9 cellular contexts compared by ENCODE assay signal in genomic region chr2:216216951-216217903, GRCh38.
DNase-seq lines count a peak whose midpoint lies in the region; ATAC-seq, FAIRE-seq and TF ChIP-seq lines count a peak whose summit lies in the region.
"Had no signal": no experiment of that assay in that cellular context is flagged by ENCODE, and none has a peak within 500 bp of the region (broad histone marks: within the 10 kb centered on the region; RNA-seq: fewer than 3 reads in every experiment).

No MANE protein-coding gene starts in this region.

- peaks cover 14% of the 10 kb centered on the region for H3K4me1 Mint-ChIP-seq in CD8-positive, alpha-beta T cell (ENCODE audit: low read depth)

- no peak overlapping the region for H3K4me3 Mint-ChIP-seq in CD8-positive, alpha-beta T cell
- H3K4me3 Mint-ChIP-seq: effector memory CD8-positive, alpha-beta T cell had no signal

- no peak overlapping the region for H3K27ac ChIP-seq in CD8-positive, alpha-beta T cell (ENCODE audit: low read depth, low read length)
- H3K27ac ChIP-seq: SK-N-MC had no signal

- peak; percentile 23 for ATAC-seq in mucosa of descending colon
- no peak for ATAC-seq in CD8-positive, alpha-beta T cell
- ATAC-seq: effector memory CD8-positive, alpha-beta T cell had no signal

- H3K27me3 ChIP-seq in CD8-positive, alpha-beta T cell (ENCODE audit: insufficient read depth, low read length) = no peaks in the 10 kb centered on the region

- no peaks in the 10 kb centered on the region for H3K9me3 ChIP-seq in mucosa of descending colon
- H3K9me3 ChIP-seq in CD8-positive, alpha-beta T cell (ENCODE audit: low read length) = no peaks in the 10 kb centered on the region

- peak; percentile 72 for DNase-seq in HTR-8/SVneo (ENCODE audit: insufficient read length, low spot score)
- DNase-seq in amniotic stem cell (lab: John Stamatoyannopoulos, UW) = peak; percentile 25
- no peak for DNase-seq in mucosa of descending colon
- no peak for DNase-seq in NCI-H748 (lab: John Stamatoyannopoulos, UW; ENCODE audit: unreplicated experiment)
- DNase-seq in stimulated activated naive CD4-positive, alpha-beta T cell treated with Interleukin-2 at 50 U/mL for 16 hours (lab: John Stamatoyannopoulos, UW) = no peak
- no peak for DNase-seq in CD8-positive, alpha-beta T cell
- DNase-seq: effector memory CD8-positive, alpha-beta T cell had no signal

- H3K4me3 ChIP-seq in GM08714 (ENCODE audit: low read length) (peak overlapping the region; percentile 14; the same call in 1 of the 2 replicates), mucosa of descending colon (no peak overlapping the region)
- no peak overlapping the region for H3K4me3 ChIP-seq in CD8-positive, alpha-beta T cell (ENCODE audit: low read depth, low read length)
- H3K4me3 ChIP-seq: SK-N-MC had no signal

- peaks cover 8% of the 10 kb centered on the region for H3K36me3 ChIP-seq in mucosa of descending colon (ENCODE audit: low read depth)
- no peaks in the 10 kb centered on the region for H3K36me3 ChIP-seq in CD8-positive, alpha-beta T cell (ENCODE audit: insufficient read depth, low read length)

- CTCF ChIA-PET in CD8-positive, alpha-beta T cell (lab: Charles Lee) = interaction anchor here (1.0 kb wide), 1 partner anchor 187 kb away, joined by 4 read pairs; no protein-coding TSS in a partner anchor

- POLR2A ChIA-PET in CD8-positive, alpha-beta T cell (lab: Charles Lee) = no interaction called here

- H3K4me1 ChIP-seq in mucosa of descending colon (ENCODE audit: low read depth) = no peaks in the 10 kb centered on the region
- no peaks in the 10 kb centered on the region for H3K4me1 ChIP-seq in CD8-positive, alpha-beta T cell (ENCODE audit: insufficient read depth, low read length)

- FAIRE-seq in HTR-8/SVneo (lab: Jason Lieb, UNC) = no peak

- intact Hi-C loops in mucosa of descending colon (cut with DNase I, micrococcal nuclease) = no loop called here
- intact Hi-C loops in CD8-positive, alpha-beta T cell (cut with DNase I, micrococcal nuclease) = no loop called here

- H3K27me3 Mint-ChIP-seq in CD8-positive, alpha-beta T cell (ENCODE audit: low read depth) = no peaks in the 10 kb centered on the region
- H3K27me3 Mint-ChIP-seq: effector memory CD8-positive, alpha-beta T cell had no signal

- no peaks in the 10 kb centered on the region for H3K9me3 Mint-ChIP-seq in CD8-positive, alpha-beta T cell
- H3K9me3 Mint-ChIP-seq: effector memory CD8-positive, alpha-beta T cell had no signal

- TF ChIP-seq CTCF in mucosa of descending colon (IDR thresholded peaks at IDR 0.05) = no peak
- no peak for TF ChIP-seq CTCF in CD8-positive, alpha-beta T cell (IDR thresholded peaks at IDR 0.05)

- peaks cover 32% of the 10 kb centered on the region for H3K36me3 Mint-ChIP-seq in CD8-positive, alpha-beta T cell

- no peak overlapping the region for H3K27ac Mint-ChIP-seq in CD8-positive, alpha-beta T cell

Comparison
In these comparisons a context has a peak if more than half of its experiments do, and no peak if none do; other contexts are left out.
1. DNase-seq: peak in HTR-8/SVneo (single experiment) and amniotic stem cell (single experiment); none in mucosa of descending colon (0 of 3), NCI-H748 (single experiment), stimulated activated naive CD4-positive, alpha-beta T cell treated with Interleukin-2 at 50 U/mL for 16 hours (single experiment) and CD8-positive, alpha-beta T cell (0 of 7).